ENCODE assay signal across 8 cellular contexts in the genomic region with DNA sequence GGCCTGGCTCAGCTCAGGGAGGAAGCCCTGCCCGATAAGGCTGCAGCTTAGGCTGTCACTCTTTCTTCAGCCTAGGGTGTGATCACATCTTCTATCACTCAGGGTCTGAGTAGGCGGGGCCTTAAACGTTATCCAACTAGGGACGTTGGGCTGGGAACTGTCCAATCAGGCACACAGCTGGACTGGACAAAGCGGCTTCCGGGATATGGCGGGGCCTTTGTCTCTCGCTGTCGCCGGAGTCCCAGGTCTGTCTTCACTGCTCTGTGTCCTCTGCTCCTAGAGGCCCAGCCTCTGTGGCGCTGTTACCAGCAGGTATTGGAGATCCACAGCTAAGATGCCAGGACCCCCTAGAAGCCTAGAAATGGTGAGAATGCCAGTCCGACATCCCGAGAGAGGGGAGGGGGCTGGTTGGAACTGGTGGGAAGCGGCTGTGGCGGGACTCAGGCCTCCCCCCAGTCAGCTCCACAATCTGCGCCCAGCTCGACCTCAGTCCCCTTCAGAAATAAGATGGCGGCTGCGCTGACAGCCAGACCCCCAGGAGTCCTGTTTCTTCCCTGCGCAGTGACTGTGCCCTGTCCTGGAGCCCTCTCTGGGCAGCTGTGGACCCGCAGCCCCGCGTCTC. TPM values are rescaled to one million over a fixed set of nuclear protein-coding genes. Genes with fewer than 3 reads are reported as not detected.
DNase-seq lines count a peak whose midpoint lies in the region; ATAC-seq and TF ChIP-seq lines count a peak whose summit lies in the region.

A gene (plus strand): TSS at position 214 of the 622 bp plus-strand sequence. CDS start 121 bp downstream, at position 335.

- no peaks in the 10 kb centered on the region for H3K36me3 ChIP-seq in thoracic aorta

- H3K27ac Mint-ChIP-seq in activated naive CD8-positive, alpha-beta T cell treated with anti-CD3 and anti-CD28 coated beads, Interleukin-2, amount 10 ng/mL, durations not matched to agents 7 days and 5 days, result peak within 1 kb of the TSS; percentile 99
- H3K27ac Mint-ChIP-seq in osteocyte (ENCODE audit: unreplicated experiment), result peak within 1 kb of the TSS; percentile 100

- H3K4me1 ChIP-seq in thoracic aorta (ENCODE audit: control insufficient read depth in 1 of 2, low read depth in 2 of 2), result peaks cover 0 to 6% of the 10 kb centered on the region in 2 donors

- peaks cover 6% of the 10 kb centered on the region for H3K4me1 Mint-ChIP-seq in activated naive CD8-positive, alpha-beta T cell treated with anti-CD3 and anti-CD28 coated beads, Interleukin-2, amount 10 ng/mL, durations not matched to agents 7 days and 5 days
- peaks cover 9% of the 10 kb centered on the region for H3K4me1 Mint-ChIP-seq in osteocyte (ENCODE audit: unreplicated experiment)

- peaks cover 2% of the 10 kb centered on the region for H3K9me3 Mint-ChIP-seq in activated naive CD8-positive, alpha-beta T cell treated with anti-CD3 and anti-CD28 coated beads, Interleukin-2, amount 10 ng/mL, durations not matched to agents 7 days and 5 days
- no peaks in the 10 kb centered on the region for H3K9me3 Mint-ChIP-seq in osteocyte (ENCODE audit: unreplicated experiment)

- H3K27me3 Mint-ChIP-seq in activated naive CD8-positive, alpha-beta T cell treated with anti-CD3 and anti-CD28 coated beads, Interleukin-2, amount 10 ng/mL, durations not matched to agents 7 days and 5 days, result no peaks in the 10 kb centered on the region
- H3K27me3 Mint-ChIP-seq in osteocyte (ENCODE audit: unreplicated experiment), result no peaks in the 10 kb centered on the region

- peak within 1 kb of the TSS; percentile 96 for H3K4me3 ChIP-seq in thoracic aorta

- peak within 1 kb of the TSS; percentile 97 for H3K4me3 Mint-ChIP-seq in activated naive CD8-positive, alpha-beta T cell treated with anti-CD3 and anti-CD28 coated beads, Interleukin-2, amount 10 ng/mL, durations not matched to agents 7 days and 5 days
- H3K4me3 Mint-ChIP-seq in osteocyte (ENCODE audit: unreplicated experiment), result peak within 1 kb of the TSS; percentile 98

- ATAC-seq in GM21390 (IDR thresholded peaks at IDR 0.05; ENCODE audit: unreplicated experiment) (peak; percentile 99), Right ventricle myocardium inferior (peak; percentile 100), thoracic aorta (ENCODE audit: insufficient number of reproducible peaks, low FRiP score, low read depth) (peak; percentile 96)
- peak; percentile 100 for ATAC-seq in activated naive CD8-positive, alpha-beta T cell treated with anti-CD3 and anti-CD28 coated beads, Interleukin-2, amount 10 ng/mL, durations not matched to agents 7 days and 5 days (ENCODE audit: low read depth)

- POLR2A ChIA-PET in activated naive CD8-positive, alpha-beta T cell treated with anti-CD3 and anti-CD28 coated beads, Interleukin-2, amount 10 ng/mL, durations not matched to agents 7 days and 5 days (lab: Charles Lee), result interaction anchor here (0.6 to 2.6 kb wide), 12 partner anchors 8 to 837 kb away, joined by 3 to 30 read pairs (median 6); a partner anchor contains a TSS

- H3K27me3 ChIP-seq in thoracic aorta (replicated peaks; ENCODE audit: insufficient read depth), result no peaks in the 10 kb centered on the region

- DNase-seq in COLO668 (lab: John Stamatoyannopoulos, UW; ENCODE audit: unreplicated experiment) (peak; percentile 27), HuH-7.5 (ENCODE audit: low spot score) (peak; percentile 15), SKM-1 (lab: John Stamatoyannopoulos, UW; ENCODE audit: unreplicated experiment) (peak; percentile 84), Right ventricle myocardium inferior (ENCODE audit: missing footprints) (peak; percentile 90), osteocyte (ENCODE audit: extremely low spot score, unreplicated experiment) (peak; percentile 95), thoracic aorta (ENCODE audit: low spot score) (peak; percentile 86)
- DNase-seq in activated naive CD8-positive, alpha-beta T cell treated with anti-CD3 and anti-CD28 coated beads, Interleukin-2, amount 10 ng/mL, durations not matched to agents 7 days and 5 days, result peak; percentile 81

- H3K36me3 Mint-ChIP-seq in activated naive CD8-positive, alpha-beta T cell treated with anti-CD3 and anti-CD28 coated beads, Interleukin-2, amount 10 ng/mL, durations not matched to agents 7 days and 5 days, result peaks cover 33% of the 10 kb centered on the region
- H3K36me3 Mint-ChIP-seq in osteocyte (ENCODE audit: unreplicated experiment), result peaks cover 4% of the 10 kb centered on the region

- intact Hi-C loops in Right ventricle myocardium inferior (cut with DNase I), result loop anchor here (5.0 kb wide), 1 partner anchor 55 kb away; no protein-coding TSS in a partner anchor

- peak within 1 kb of the TSS; percentile 81 to 84 for H3K27ac ChIP-seq in thoracic aorta

- H3K9me3 ChIP-seq in thoracic aorta, result no peaks in the 10 kb centered on the region

- TF ChIP-seq CTCF in osteocyte (IDR thresholded peaks at IDR 0.05) (no peak), thoracic aorta (IDR thresholded peaks at IDR 0.05) (no peak)

RNA-seq across cellular contexts. Expression of the gene that starts here (rescaled TPM):
- total RNA-seq in activated naive CD8-positive, alpha-beta T cell treated with anti-CD3 and anti-CD28 coated beads, Interleukin-2, amount 10 ng/mL, durations not matched to agents 7 days and 5 days, result 10 to 100 TPM; 17.5 to 19.0 TPM
- total RNA-seq in Right ventricle myocardium inferior (9.0 TPM), osteocyte (18.7 and 19.2 TPM in 2 replicates), thoracic aorta (10 to 100 TPM; 12.9 to 31.0 TPM)

Comparison
In these comparisons a context has a peak if more than half of its experiments do, and no peak if none do; other contexts are left out.
1. Peak in every context shown above with its lines: DNase-seq, ATAC-seq, H3K4me3 ChIP-seq and H3K27ac ChIP-seq.
2. DNase-seq: peak in every context shown above with its lines; median percentile 95 in osteocyte; 90 in Right ventricle myocardium inferior; 86 in thoracic aorta; 84 in SKM-1; 81 in activated naive CD8-positive, alpha-beta T cell treated with anti-CD3 and anti-CD28 coated beads, Interleukin-2, amount 10 ng/mL, durations not matched to agents 7 days and 5 days; 27 in COLO668; 15 in HuH-7.5.